In the genomic region with DNA sequence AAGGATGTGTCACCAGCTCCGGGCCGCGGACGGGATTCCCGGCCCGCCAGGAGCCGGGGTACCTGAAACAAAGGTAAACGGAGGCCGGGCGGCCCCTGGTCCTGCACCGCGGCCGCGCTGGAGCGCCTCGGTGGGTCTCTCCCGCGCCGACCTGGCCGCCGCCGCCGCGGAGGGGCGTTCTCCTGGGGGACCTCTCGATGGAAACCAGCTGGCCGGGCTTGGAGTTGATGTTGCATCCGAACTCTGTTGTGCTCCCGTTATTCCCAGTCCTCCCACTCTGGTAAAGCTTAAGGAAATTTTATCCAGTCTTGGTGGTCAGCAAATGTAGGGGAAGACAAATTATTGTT, we compare ENCODE assay signal across 7 cellular contexts.
DNase-seq lines count a peak whose midpoint lies in the region; ATAC-seq lines count a peak whose summit lies in the region.

No MANE protein-coding gene starts in this region.

- peak overlapping the region; percentile 27 for H3K27ac ChIP-seq in iPS-18a (ENCODE audit: low read length)

- DNase-seq in adipocyte (ENCODE audit: low read depth), result peak; percentile 73
- peak in 1 of 2 donors; percentile 9 for DNase-seq in stimulated activated effector memory CD8-positive, alpha-beta T cell treated with anti-CD3 and anti-CD28 coated beads, Interleukin-12 subunit alpha, Interleukin-12 subunit beta, amount 100 ng/mL, for 72 hours (ENCODE audit: low spot score in 2 of 2)

- no peak overlapping the region for H3K27ac Mint-ChIP-seq in stimulated activated effector memory CD8-positive, alpha-beta T cell treated with anti-CD3 and anti-CD28 coated beads, Interleukin-12 subunit alpha, Interleukin-12 subunit beta, amount 100 ng/mL, for 72 hours

- H3K36me3 ChIP-seq in adipocyte (ENCODE audit: control insufficient read depth, insufficient read depth, low read length, severe bottlenecking) (no peaks in the 10 kb centered on the region), iPS-18a (ENCODE audit: control insufficient read depth, low read depth, low read length) (no peaks in the 10 kb centered on the region)

- H3K27me3 ChIP-seq in adipocyte (replicated peaks; ENCODE audit: control insufficient read depth, insufficient read depth, low read length) (no peaks in the 10 kb centered on the region), iPS-18a (ENCODE audit: control insufficient read depth, insufficient read depth, low read length) (no peaks in the 10 kb centered on the region)

- H3K9me3 Mint-ChIP-seq in stimulated activated effector memory CD8-positive, alpha-beta T cell treated with anti-CD3 and anti-CD28 coated beads, Interleukin-12 subunit alpha, Interleukin-12 subunit beta, amount 100 ng/mL, for 72 hours, result peaks cover 5% of the 10 kb centered on the region

- H3K9me3 ChIP-seq in adipocyte (ENCODE audit: control insufficient read depth, low read length), result no peaks in the 10 kb centered on the region
- no peaks in the 10 kb centered on the region for H3K9me3 ChIP-seq in iPS-18a (ENCODE audit: control insufficient read depth, low read depth, low read length)

- ATAC-seq in GM19035 (IDR thresholded peaks at IDR 0.05; ENCODE audit: unreplicated experiment), result peak; percentile 2
- peak; percentile 17 for ATAC-seq in HG03196 (IDR thresholded peaks at IDR 0.05; ENCODE audit: unreplicated experiment)
- peak; percentile 5 for ATAC-seq in stimulated activated effector memory CD8-positive, alpha-beta T cell treated with anti-CD3 and anti-CD28 coated beads, Interleukin-12 subunit alpha, Interleukin-12 subunit beta, amount 100 ng/mL, for 72 hours
- no peak for ATAC-seq in HG03571 (IDR thresholded peaks at IDR 0.05; ENCODE audit: unreplicated experiment)
- ATAC-seq in HG03135 (IDR thresholded peaks at IDR 0.05; ENCODE audit: unreplicated experiment), result no peak

- H3K4me1 ChIP-seq in adipocyte (ENCODE audit: control insufficient read depth, insufficient read depth, low read length) (peaks cover 31% of the 10 kb centered on the region), iPS-18a (ENCODE audit: control insufficient read depth, low read depth, low read length) (peaks cover 26% of the 10 kb centered on the region)

- peak overlapping the region; percentile 89 for H3K9ac ChIP-seq in adipocyte (ENCODE audit: low read length)
- H3K9ac ChIP-seq in iPS-18a (ENCODE audit: low read length), result peak overlapping the region; percentile 71

- no peaks in the 10 kb centered on the region for H3K4me1 Mint-ChIP-seq in stimulated activated effector memory CD8-positive, alpha-beta T cell treated with anti-CD3 and anti-CD28 coated beads, Interleukin-12 subunit alpha, Interleukin-12 subunit beta, amount 100 ng/mL, for 72 hours

- H3K4me3 Mint-ChIP-seq in stimulated activated effector memory CD8-positive, alpha-beta T cell treated with anti-CD3 and anti-CD28 coated beads, Interleukin-12 subunit alpha, Interleukin-12 subunit beta, amount 100 ng/mL, for 72 hours, result peak overlapping the region; percentile 61

- H3K4me3 ChIP-seq in adipocyte (ENCODE audit: low read length) (peak overlapping the region; percentile 91), iPS-18a (ENCODE audit: low read length) (peak overlapping the region; percentile 69)

- H3K36me3 Mint-ChIP-seq in stimulated activated effector memory CD8-positive, alpha-beta T cell treated with anti-CD3 and anti-CD28 coated beads, Interleukin-12 subunit alpha, Interleukin-12 subunit beta, amount 100 ng/mL, for 72 hours, result no peaks in the 10 kb centered on the region

Comparison
In these comparisons a context has a peak if more than half of its experiments do, and no peak if none do; other contexts are left out.
1. ATAC-seq: peak in GM19035 (single experiment), HG03196 (single experiment) and stimulated activated effector memory CD8-positive, alpha-beta T cell treated with anti-CD3 and anti-CD28 coated beads, Interleukin-12 subunit alpha, Interleukin-12 subunit beta, amount 100 ng/mL, for 72 hours (single experiment); none in HG03571 (single experiment) and HG03135 (single experiment).